Comparison of ENCODE assay signal across 12 cellular contexts in genomic region chr14:31388687-31389413, GRCh38. TPM values are rescaled to one million over a fixed set of nuclear protein-coding genes. Genes with fewer than 3 reads are reported as not detected.
DNase-seq lines count a peak whose midpoint lies in the region; ATAC-seq and TF ChIP-seq lines count a peak whose summit lies in the region.
"Had no signal": no experiment of that assay in that cellular context is flagged by ENCODE, and none has a peak within 500 bp of the region (broad histone marks: within the 10 kb centered on the region; RNA-seq: fewer than 3 reads in every experiment).

No MANE protein-coding gene starts in this region.

- H3K79me1 ChIP-seq in trophoblast cell (ENCODE audit: low read length) = no peaks in the 10 kb centered on the region

- no peak overlapping the region for H3K4ac ChIP-seq in trophoblast cell (ENCODE audit: low read depth, low read length)

- no peak overlapping the region for H2BK120ac ChIP-seq in trophoblast cell (ENCODE audit: insufficient read depth, low read length, poor library complexity)

- H2AK5ac ChIP-seq in trophoblast cell (ENCODE audit: low read length) = no peak overlapping the region

- no peak overlapping the region for H3K4me2 ChIP-seq in trophoblast cell (ENCODE audit: low read length)

- H3K36me3 ChIP-seq in trophoblast cell (ENCODE audit: control insufficient read depth in 1 of 2, insufficient read depth in 2 of 2, low read length in 2 of 2) (peaks cover 12 to 13% of the 10 kb centered on the region in 2 experiments), mucosa of descending colon (ENCODE audit: low read depth) (no peaks in the 10 kb centered on the region)
- H3K36me3 ChIP-seq: SJCRH30 had no signal

- H3K18ac ChIP-seq in trophoblast cell (ENCODE audit: low read length) = no peak overlapping the region

- DNase-seq in choroid plexus epithelial cell (ENCODE audit: low read depth) (peak; percentile 71), trophoblast cell (peak; percentile 83 to 93), mucosa of descending colon (no peak), NCI-H2227 (lab: John Stamatoyannopoulos, UW; ENCODE audit: unreplicated experiment) (no peak), NCI-H2196 treated with DMSO at 0.1 percent for 48 hours (lab: John Stamatoyannopoulos, UW; ENCODE audit: unreplicated experiment) (no peak)
- DNase-seq: amygdala, DMS 273 treated with DMSO at 0.1 percent for 48 hours, SJCRH30, spleen had no signal

- no peak for TF ChIP-seq CTCF in choroid plexus epithelial cell (conservative IDR thresholded peaks at IDR 0.05; ENCODE audit: low read depth, low read length)
- TF ChIP-seq CTCF in mucosa of descending colon (IDR thresholded peaks at IDR 0.05) = no peak

- H3K4me3 ChIP-seq in choroid plexus epithelial cell (ENCODE audit: low read depth, low read length) (no peak overlapping the region), trophoblast cell (ENCODE audit: low read depth, low read length) (no peak overlapping the region), mucosa of descending colon (no peak overlapping the region)
- H3K4me3 ChIP-seq: SJCRH30, spleen had no signal

- H3K23ac ChIP-seq in trophoblast cell (ENCODE audit: low read length) = no peak overlapping the region

- H4K8ac ChIP-seq in trophoblast cell (ENCODE audit: low read depth, low read length) = no peak overlapping the region

- no peak overlapping the region for H4K12ac ChIP-seq in trophoblast cell (ENCODE audit: low read depth, low read length)

- intact Hi-C loops in mucosa of descending colon (cut with DNase I, micrococcal nuclease) = no loop called here

- no peak overlapping the region for H3K9ac ChIP-seq in trophoblast cell (ENCODE audit: low read length)

- H2BK5ac ChIP-seq in trophoblast cell (ENCODE audit: low read depth, low read length, poor library complexity) = no peak overlapping the region

- H3K9me3 ChIP-seq in trophoblast cell (ENCODE audit: insufficient read depth, low read depth, low read length) (no peaks in the 10 kb centered on the region), mucosa of descending colon (no peaks in the 10 kb centered on the region)
- H3K9me3 ChIP-seq: SJCRH30, spleen had no signal

- ATAC-seq in GM18511 (IDR thresholded peaks at IDR 0.05; ENCODE audit: unreplicated experiment) = peak; percentile 66
- peak; percentile 56 for ATAC-seq in HG02870 (IDR thresholded peaks at IDR 0.05; ENCODE audit: unreplicated experiment)
- no peak for ATAC-seq in HG03378 (IDR thresholded peaks at IDR 0.05; ENCODE audit: unreplicated experiment)
- no peak for ATAC-seq in mucosa of descending colon

- H2AFZ ChIP-seq in trophoblast cell (ENCODE audit: insufficient read depth, low read length, poor library complexity) = no peak overlapping the region

- H3K27me3 ChIP-seq in trophoblast cell (ENCODE audit: insufficient read depth, low read length) = no peaks in the 10 kb centered on the region
- H3K27me3 ChIP-seq: SJCRH30, spleen had no signal

- H2BK12ac ChIP-seq in trophoblast cell (ENCODE audit: low read length) = no peak overlapping the region

- H3K4me1 ChIP-seq in trophoblast cell (ENCODE audit: control insufficient read depth in 1 of 2, insufficient read depth in 2 of 2, low read length in 2 of 2) (peaks cover 2 to 5% of the 10 kb centered on the region in 2 experiments), mucosa of descending colon (ENCODE audit: low read depth) (no peaks in the 10 kb centered on the region)
- H3K4me1 ChIP-seq: SJCRH30 had no signal

- no peak overlapping the region for H3K27ac ChIP-seq in trophoblast cell (ENCODE audit: low read depth, low read length)
- H3K27ac ChIP-seq: SJCRH30 had no signal

- H4K91ac ChIP-seq in trophoblast cell (ENCODE audit: low read depth, low read length) = no peak overlapping the region

- no peak overlapping the region for H3K14ac ChIP-seq in trophoblast cell (ENCODE audit: low read length)

- no peaks in the 10 kb centered on the region for H3K79me2 ChIP-seq in trophoblast cell (ENCODE audit: control insufficient read depth, insufficient read depth, low read length, poor library complexity)

- no CpG with 5 or more reads among the region's 5 CpGs for WGBS in trophoblast cell (ENCODE audit: extremely low coverage, insufficient coverage, insufficient read length)

RNA-seq across cellular contexts. Expression of gene HEATR5A, which starts 31.5 kb away (rescaled TPM):
- 32.7 and 34.2 TPM in 2 replicates for polyA plus RNA-seq in trophoblast cell (2013)
- total RNA-seq in mucosa of descending colon = 10 to 100 TPM; 53.3 to 80.0 (median 56.8) TPM

Comparison
In these comparisons a context has a peak if more than half of its experiments do, and no peak if none do; other contexts are left out.
1. ATAC-seq: peak in GM18511 (single experiment) and HG02870 (single experiment); none in HG03378 (single experiment) and mucosa of descending colon (single experiment).
2. DNase-seq: peak in choroid plexus epithelial cell (single experiment) and trophoblast cell (2 of 2); none in mucosa of descending colon (0 of 3), NCI-H2227 (single experiment) and NCI-H2196 treated with DMSO at 0.1 percent for 48 hours (single experiment).